11 cellular contexts compared by ENCODE assay signal in genomic region chr4:184444953-184445309, GRCh38.
DNase-seq lines count a peak whose midpoint lies in the region; ATAC-seq lines count a peak whose summit lies in the region.
"Had no signal": no experiment of that assay in that cellular context is flagged by ENCODE, and none has a peak within 500 bp of the region (broad histone marks: within the 10 kb centered on the region; RNA-seq: fewer than 3 reads in every experiment).

No MANE protein-coding gene starts in this region.

- peak overlapping the region in 1 of 11 experiments; percentile 27; a peak in 1 of 22 replicates for H3K9ac ChIP-seq in BLaER1 treated with 17β-estradiol and CSF1 and Interleukin-3, amounts not matched to agents 10 nM and 100 nM

- peaks cover 0 to 20% (median 8%) of the 10 kb centered on the region in 11 experiments; a peak in 8 of 22 replicates for H3K36me3 ChIP-seq in BLaER1 treated with 17β-estradiol and CSF1 and Interleukin-3, amounts not matched to agents 10 nM and 100 nM

- peaks cover 69 to 83% (median 73%) of the 10 kb centered on the region in 10 experiments for H3K4me1 ChIP-seq in BLaER1 treated with 17β-estradiol and CSF1 and Interleukin-3, amounts not matched to agents 10 nM and 100 nM

- peak overlapping the region in 8 of 11 experiments; percentile 1 to 33 (median 22); a peak in 6 of 22 replicates for H3K27ac ChIP-seq in BLaER1 treated with 17β-estradiol and CSF1 and Interleukin-3, amounts not matched to agents 10 nM and 100 nM

- DNase-seq in GM19238 (ENCODE audit: insufficient read length, low spot score) (peak; percentile 44), medulla oblongata (ENCODE audit: extremely low spot score) (peak; percentile 73), kidney tubule cell (ENCODE audit: low spot score) (no peak), COLO668 (lab: John Stamatoyannopoulos, UW; ENCODE audit: unreplicated experiment) (no peak), HK-2 (ENCODE audit: unreplicated experiment) (no peak)
- DNase-seq: HFFc6, kidney, NCI-H2107 had no signal

- peak overlapping the region; percentile 43 to 95 (median 87) for H3K4me2 ChIP-seq in BLaER1 treated with 17β-estradiol and CSF1 and Interleukin-3, amounts not matched to agents 10 nM and 100 nM

- 0 out of 22 replicates have a peak, but pooled peaks cover 0 to 2% (median 0%) of the 10 kb centered on the region in 11 experiments for H3K9me3 ChIP-seq in BLaER1 treated with 17β-estradiol and CSF1 and Interleukin-3, amounts not matched to agents 10 nM and 100 nM (replicated peaks in 1 of 11)

- ATAC-seq in HG03565 (IDR thresholded peaks at IDR 0.05; ENCODE audit: unreplicated experiment) (peak; percentile 39), GM21737 (IDR thresholded peaks at IDR 0.05; ENCODE audit: unreplicated experiment) (no peak)

- peaks cover 8 to 97% (median 61%) of the 10 kb centered on the region in 11 experiments; a peak in 20 of 22 replicates for H4K20me1 ChIP-seq in BLaER1 treated with 17β-estradiol and CSF1 and Interleukin-3, amounts not matched to agents 10 nM and 100 nM

- no peak overlapping the region for H3K4me3 ChIP-seq in BLaER1 treated with 17β-estradiol and CSF1 and Interleukin-3, amounts not matched to agents 10 nM and 100 nM

- H3K27me3 ChIP-seq in BLaER1 treated with 17β-estradiol and CSF1 and Interleukin-3, amounts not matched to agents 10 nM and 100 nM, result no peaks in the 10 kb centered on the region

Comparison
In these comparisons a context has a peak if more than half of its experiments do, and no peak if none do; other contexts are left out.
1. DNase-seq: peak in GM19238 (single experiment) and medulla oblongata (single experiment); none in kidney tubule cell (single experiment), COLO668 (single experiment) and HK-2 (single experiment).